In the genomic region with DNA sequence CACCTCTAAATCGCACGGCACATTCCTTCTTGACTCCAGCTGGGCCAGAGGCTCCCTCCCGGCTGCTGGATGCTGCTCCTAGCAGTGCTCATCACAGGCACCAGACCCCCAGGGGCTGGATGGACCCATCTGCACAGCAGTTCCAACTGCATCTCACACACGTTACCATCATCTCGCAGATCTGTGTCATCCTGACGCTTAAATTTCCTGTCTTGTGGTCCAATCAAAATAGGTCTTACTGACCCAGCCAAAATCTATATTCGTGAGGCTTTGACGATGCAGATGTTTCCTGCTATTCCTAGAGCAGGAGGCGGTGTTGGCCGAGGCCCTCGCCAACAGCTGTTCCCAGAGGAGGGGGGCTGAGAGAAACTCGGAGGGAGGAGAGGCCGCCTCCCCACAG, we compare ENCODE assay signal across 2 cellular contexts.
TF ChIP-seq lines count a peak whose summit lies in the region.

No MANE protein-coding gene starts in this region.

TF ChIP-seq in endothelial cell of umbilical vein, 7 proteins besides CTCF, POLR2A, EP300 and RAD21 (continued from another document):
- TF ChIP-seq, protein P1, sequence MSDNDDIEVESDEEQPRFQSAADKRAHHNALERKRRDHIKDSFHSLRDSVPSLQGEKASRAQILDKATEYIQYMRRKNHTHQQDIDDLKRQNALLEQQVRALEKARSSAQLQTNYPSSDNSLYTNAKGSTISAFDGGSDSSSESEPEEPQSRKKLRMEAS (IDR thresholded peaks at IDR 0.05; ENCODE audit: insufficient read depth, insufficient read length) = no peak
- TF ChIP-seq POLR2AphosphoS5 (IDR thresholded peaks at IDR 0.05; ENCODE audit: insufficient read depth, low read depth, low read length) = no peak
- TF ChIP-seq MYC (IDR thresholded peaks at IDR 0.05; ENCODE audit: low read depth, low read length) = no peak
- no peak for TF ChIP-seq EZH2 (IDR thresholded peaks at IDR 0.05; ENCODE audit: borderline replicate concordance, low read depth, low read length, severe bottlenecking)

TF ChIP-seq in GM12891, 5 proteins besides CTCF, POLR2A, EP300 and RAD21 (continued from another document):
- no peak for TF ChIP-seq POLR2AphosphoS5 (IDR thresholded peaks at IDR 0.05; ENCODE audit: low read depth, low read length)
TF ChIP-seq in GM12891: peak in this region for 0.
